In the genomic region with DNA sequence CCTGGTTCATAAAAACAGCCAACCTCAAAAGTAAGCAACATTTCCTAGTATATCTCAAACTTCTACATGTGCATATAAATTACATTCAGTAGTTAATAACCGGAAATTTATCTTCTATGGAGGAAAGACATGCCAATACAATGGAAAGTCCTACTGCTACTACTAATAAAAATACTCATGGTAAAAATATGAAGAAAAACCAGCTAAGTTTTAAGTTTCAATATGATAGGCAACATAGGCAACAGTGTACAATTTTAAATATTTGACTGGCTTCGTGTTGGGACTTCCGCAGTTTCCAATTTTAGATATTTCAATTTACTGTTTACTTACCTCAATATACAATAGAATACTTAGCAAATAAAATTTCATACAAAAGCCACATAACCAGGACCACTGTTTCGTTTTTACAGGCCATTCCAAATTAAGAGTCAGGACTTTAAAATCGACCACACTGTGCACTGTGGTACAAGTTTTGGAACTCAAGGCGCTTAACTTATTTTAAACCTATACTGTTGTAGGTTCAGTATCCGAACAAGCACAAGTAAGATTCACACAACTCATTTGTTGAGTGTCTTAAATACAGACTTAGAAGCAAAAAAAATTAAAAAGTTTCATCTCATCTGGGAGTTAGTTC, we compare ENCODE assay signal across 11 cellular contexts. TPM values are rescaled to one million over a fixed set of nuclear protein-coding genes. Genes with fewer than 3 reads are reported as not detected.
DNase-seq lines count a peak whose midpoint lies in the region; ATAC-seq, FAIRE-seq and TF ChIP-seq lines count a peak whose summit lies in the region.
"Had no signal": no experiment of that assay in that cellular context is flagged by ENCODE, and none has a peak within 500 bp of the region (broad histone marks: within the 10 kb centered on the region; RNA-seq: fewer than 3 reads in every experiment).

No MANE protein-coding gene starts in this region.

- no peak overlapping the region for H2AFZ ChIP-seq in GM23338
- H2AFZ ChIP-seq in keratinocyte (ENCODE audit: control insufficient read depth, low read length) = no peak overlapping the region

- peaks cover 2% of the 10 kb centered on the region; the same call in 2 of the 3 replicates for H3K9me3 Mint-ChIP-seq in GM23338
- H3K9me3 Mint-ChIP-seq in activated CD4-positive, alpha-beta memory T cell treated with anti-CD3 and anti-CD28 coated beads, Interleukin-2, amount 10 ng/mL, durations not matched to agents 7 days and 5 days = no peaks in the 10 kb centered on the region

- FAIRE-seq in keratinocyte (lab: Jason Lieb, UNC) = no peak
- no peak for FAIRE-seq in D721Med (lab: Jason Lieb, UNC)
- FAIRE-seq: H1 had no signal

- H4K20me1 ChIP-seq in GM23338 (replicated peaks; ENCODE audit: insufficient read depth) = peaks cover 41% of the 10 kb centered on the region
- H4K20me1 ChIP-seq in keratinocyte (ENCODE audit: control insufficient read depth, extremely low read depth, insufficient read depth, low read length) = peaks cover 23% of the 10 kb centered on the region

- peaks cover 59% of the 10 kb centered on the region for H3K4me1 Mint-ChIP-seq in GM23338
- H3K4me1 Mint-ChIP-seq in activated CD4-positive, alpha-beta memory T cell treated with anti-CD3 and anti-CD28 coated beads, Interleukin-2, amount 10 ng/mL, durations not matched to agents 7 days and 5 days = peaks cover 52% of the 10 kb centered on the region

- H3K36me3 ChIP-seq in GM23338 (ENCODE audit: insufficient read depth) (no peaks in the 10 kb centered on the region), keratinocyte (ENCODE audit: control insufficient read depth in 2 of 2, extremely low read depth in 1 of 2, insufficient read depth in 2 of 2, low read length in 2 of 2) (peaks cover 0 to 4% of the 10 kb centered on the region in 2 experiments)
- H3K36me3 ChIP-seq: thyroid gland had no signal

- H3K27me3 ChIP-seq in GM23338 (ENCODE audit: insufficient read depth) (no peaks in the 10 kb centered on the region), keratinocyte (ENCODE audit: control insufficient read depth, extremely low read depth, insufficient read depth, low read length) (no peaks in the 10 kb centered on the region)
- H3K27me3 ChIP-seq: thyroid gland had no signal

- H3K36me3 Mint-ChIP-seq in GM23338 (ENCODE audit: low read depth) = peaks cover 14% of the 10 kb centered on the region
- peaks cover 18% of the 10 kb centered on the region for H3K36me3 Mint-ChIP-seq in activated CD4-positive, alpha-beta memory T cell treated with anti-CD3 and anti-CD28 coated beads, Interleukin-2, amount 10 ng/mL, durations not matched to agents 7 days and 5 days (ENCODE audit: low read depth)

- no peaks in the 10 kb centered on the region for H3K9me3 ChIP-seq in keratinocyte (ENCODE audit: control insufficient read depth, low read depth, low read length)
- H3K9me3 ChIP-seq: thyroid gland had no signal

- no peak overlapping the region for H3K27ac Mint-ChIP-seq in GM23338
- peak overlapping the region; percentile 63 for H3K27ac Mint-ChIP-seq in activated CD4-positive, alpha-beta memory T cell treated with anti-CD3 and anti-CD28 coated beads, Interleukin-2, amount 10 ng/mL, durations not matched to agents 7 days and 5 days

- DNase-seq in AG10803 (ENCODE audit: low read depth) (no peak), GM23338 (ENCODE audit: low spot score) (no peak), keratinocyte (ENCODE audit: low read depth, low spot score) (no peak), ecto neural progenitor cell (ENCODE audit: low spot score) (no peak), D721Med (ENCODE audit: insufficient read length, low spot score) (no peak)
- no peak for DNase-seq in activated CD4-positive, alpha-beta memory T cell treated with anti-CD3 and anti-CD28 coated beads, Interleukin-2, amount 10 ng/mL, durations not matched to agents 7 days and 5 days
- DNase-seq: NCI-H2081 treated with DMSO at 0.1 percent for 48 hours, thyroid gland had no signal

- dilution Hi-C loops in keratinocyte (cut with MboI; ENCODE audit: extremely low pct_ligation_motif_present, low sequenced_read_pairs) = no loop called here

- POLR2A ChIA-PET in activated CD4-positive, alpha-beta memory T cell treated with anti-CD3 and anti-CD28 coated beads, Interleukin-2, amount 10 ng/mL, durations not matched to agents 7 days and 5 days (lab: Charles Lee) = no interaction called here

- CTCF ChIA-PET in activated CD4-positive, alpha-beta memory T cell treated with anti-CD3 and anti-CD28 coated beads, Interleukin-2, amount 10 ng/mL, durations not matched to agents 7 days and 5 days (lab: Charles Lee) = interaction anchor here (0.6 kb wide), 1 partner anchor 1095 kb away, joined by 4 read pairs; no protein-coding TSS in a partner anchor

- H3K4me2 ChIP-seq in GM23338 (peak overlapping the region; percentile 81), keratinocyte (ENCODE audit: control insufficient read depth, extremely low read depth, insufficient read depth, low read depth, low read length) (peak overlapping the region; percentile 99)

- H3K4me3 ChIP-seq in AG10803 (ENCODE audit: low read length) (peak overlapping the region; percentile 6; the same call in 1 of the 2 replicates), GM23338 (peak overlapping the region; percentile 80), keratinocyte (ENCODE audit: control insufficient read depth in 2 of 3, extremely low read depth in 1 of 3, insufficient read depth in 2 of 3, low read depth in 1 of 3, low read length in 3 of 3) (peak overlapping the region in 2 of 3 experiments; percentile 86 to 97)
- H3K4me3 ChIP-seq: thyroid gland had no signal

- H3K4me3 Mint-ChIP-seq in GM23338 = peak overlapping the region; percentile 100
- peak overlapping the region; percentile 98 for H3K4me3 Mint-ChIP-seq in activated CD4-positive, alpha-beta memory T cell treated with anti-CD3 and anti-CD28 coated beads, Interleukin-2, amount 10 ng/mL, durations not matched to agents 7 days and 5 days

- H3K79me2 ChIP-seq in GM23338 (replicated peaks; ENCODE audit: insufficient read depth) (peaks cover 81% of the 10 kb centered on the region), keratinocyte (ENCODE audit: control insufficient read depth, insufficient read depth, low read length) (peaks cover 91% of the 10 kb centered on the region)

- H3F3A ChIP-seq in GM23338 (replicated peaks; ENCODE audit: low read depth) = no peaks in the 10 kb centered on the region

- no peak overlapping the region for H3K27ac ChIP-seq in GM23338 (ENCODE audit: low read depth)
- H3K27ac ChIP-seq in keratinocyte (ENCODE audit: control insufficient read depth, insufficient read depth, low read length) = peak overlapping the region; percentile 21
- H3K27ac ChIP-seq: thyroid gland had no signal

- H3K4me1 ChIP-seq in GM23338 (ENCODE audit: insufficient read depth) = peaks cover 31% of the 10 kb centered on the region
- H3K4me1 ChIP-seq in keratinocyte (ENCODE audit: control insufficient read depth, extremely low read depth, insufficient read depth, low read length) = peaks cover 44% of the 10 kb centered on the region

- H3K9ac ChIP-seq in keratinocyte (ENCODE audit: control insufficient read depth, extremely low read depth, insufficient read depth, low read length) = peak overlapping the region; percentile 49

- peaks cover 18% of the 10 kb centered on the region for H3K27me3 Mint-ChIP-seq in GM23338 (ENCODE audit: insufficient read depth, low read depth, poor library complexity)
- H3K27me3 Mint-ChIP-seq in activated CD4-positive, alpha-beta memory T cell treated with anti-CD3 and anti-CD28 coated beads, Interleukin-2, amount 10 ng/mL, durations not matched to agents 7 days and 5 days = no peaks in the 10 kb centered on the region

- no peaks in the 10 kb centered on the region for H3K9me2 ChIP-seq in GM23338 (ENCODE audit: insufficient read depth)

- no peak for ATAC-seq in GM23338
- no peak for ATAC-seq in GM21825 (IDR thresholded peaks at IDR 0.05; ENCODE audit: unreplicated experiment)
- ATAC-seq in GM21529 (IDR thresholded peaks at IDR 0.05; ENCODE audit: unreplicated experiment) = no peak

- no peak for TF ChIP-seq CTCF in AG10803 (conservative IDR thresholded peaks at IDR 0.05; ENCODE audit: low read length)
- no peak for TF ChIP-seq CTCF in GM23338 (conservative IDR thresholded peaks at IDR 0.05; ENCODE audit: low read depth in 2 of 2)
- no peak for TF ChIP-seq CTCF in keratinocyte (optimal IDR thresholded peaks at IDR 0.05 in 1 of 3, IDR thresholded peaks at IDR 0.05 in 1 of 3, conservative IDR thresholded peaks at IDR 0.05 in 1 of 3; ENCODE audit: extremely low read depth in 1 of 3, insufficient read depth in 2 of 3, low read length in 3 of 3)
- no peak for TF ChIP-seq CTCF in D721Med (IDR thresholded peaks at IDR 0.05; ENCODE audit: insufficient read depth, missing control alignments)

- H3K9me1 ChIP-seq in keratinocyte (ENCODE audit: control insufficient read depth, extremely low read depth, insufficient read depth, low read length) = no peaks in the 10 kb centered on the region

RNA-seq across cellular contexts. Expression of a gene that starts 2.9 kb away (rescaled TPM):
- total RNA-seq in GM23338 (2014; rRNA removed; shearing (Covaris generic)) = 219 and 260 TPM in 2 replicates
- polyA plus RNA-seq in GM23338 (2016; fragmentation: Nextera tagmentation; extraction: Ambion mirVana) (78.7 and 103 TPM in 2 replicates), keratinocyte (64.3 to 128 TPM (median 125 TPM) in 3 replicates)
- total RNA-seq in activated CD4-positive, alpha-beta memory T cell treated with anti-CD3 and anti-CD28 coated beads, Interleukin-2, amount 10 ng/mL, durations not matched to agents 7 days and 5 days = 100 to 1,000 TPM; 104 to 106 TPM
- polyA plus RNA-seq in keratinocyte (2011; ENCODE audit: low read depth) = 127 TPM
- 68.7 and 155 TPM in 2 replicates for polyA plus RNA-seq in keratinocyte (2011; cell fraction: cytosol; rRNA removed)
- polyA plus RNA-seq in keratinocyte (2011; cell fraction: nucleus; rRNA removed) = 58.5 and 70.3 TPM in 2 replicates
- polyA plus RNA-seq in keratinocyte (2012; ENCODE audit: low replicate concordance) = 134 and 161 TPM in 2 replicates
- polyA minus RNA-seq in keratinocyte = 22.0 to 103 TPM (median 49.3 TPM) in 3 replicates
- polyA minus RNA-seq in keratinocyte (2011; cell fraction: cytosol; rRNA and poly(A)+ RNA removed) = 207 TPM
- 29.5 and 55.6 TPM in 2 replicates for polyA minus RNA-seq in keratinocyte (2011; cell fraction: nucleus; rRNA and poly(A)+ RNA removed)

RNA-seq across cellular contexts. Expression of a gene that starts 3.7 kb away (rescaled TPM):
- 80.8 and 87.3 TPM in 2 replicates for total RNA-seq in GM23338 (2014; rRNA removed; shearing (Covaris generic))
- polyA plus RNA-seq in GM23338 (2016; fragmentation: Nextera tagmentation; extraction: Ambion mirVana) = 34.8 and 38.0 TPM in 2 replicates
- 10 to 100 TPM; 41.7 to 42.4 TPM for total RNA-seq in activated CD4-positive, alpha-beta memory T cell treated with anti-CD3 and anti-CD28 coated beads, Interleukin-2, amount 10 ng/mL, durations not matched to agents 7 days and 5 days
- 26.9 to 35.8 TPM (median 30.6 TPM) in 3 replicates for polyA plus RNA-seq in keratinocyte
- polyA plus RNA-seq in keratinocyte (2011; ENCODE audit: low read depth) = 23.7 TPM
- polyA plus RNA-seq in keratinocyte (2011; cell fraction: cytosol; rRNA removed) = 15.5 and 30.6 TPM in 2 replicates
- polyA plus RNA-seq in keratinocyte (2011; cell fraction: nucleus; rRNA removed) = 25.2 and 29.9 TPM in 2 replicates
- 21.1 and 26.0 TPM in 2 replicates for polyA plus RNA-seq in keratinocyte (2012; ENCODE audit: low replicate concordance)
- polyA minus RNA-seq in keratinocyte = 18.0 to 68.7 TPM (median 61.0 TPM) in 3 replicates
- polyA minus RNA-seq in keratinocyte (2011; cell fraction: cytosol; rRNA and poly(A)+ RNA removed) = 29.5 TPM
- 24.4 and 41.3 TPM in 2 replicates for polyA minus RNA-seq in keratinocyte (2011; cell fraction: nucleus; rRNA and poly(A)+ RNA removed)

RNA-seq across cellular contexts. Expression of a gene that starts 46.7 kb away (rescaled TPM):
- 22.0 and 23.5 TPM in 2 replicates for total RNA-seq in GM23338 (2014; rRNA removed; shearing (Covaris generic))
- polyA plus RNA-seq in GM23338 (2016; fragmentation: Nextera tagmentation; extraction: Ambion mirVana) = 10.1 and 11.7 TPM in 2 replicates
- 10 to 100 TPM; 19.9 to 20.1 TPM for total RNA-seq in activated CD4-positive, alpha-beta memory T cell treated with anti-CD3 and anti-CD28 coated beads, Interleukin-2, amount 10 ng/mL, durations not matched to agents 7 days and 5 days
- 8.2 to 10.6 TPM (median 8.8 TPM) in 3 replicates for polyA plus RNA-seq in keratinocyte
- 9.7 TPM for polyA plus RNA-seq in keratinocyte (2011; ENCODE audit: low read depth)
- polyA plus RNA-seq in keratinocyte (2011; cell fraction: cytosol; rRNA removed) = 4.6 and 9.8 TPM in 2 replicates
- polyA plus RNA-seq in keratinocyte (2011; cell fraction: nucleus; rRNA removed) = 9.9 and 12.7 TPM in 2 replicates
- 3.9 and 4.4 TPM in 2 replicates for polyA plus RNA-seq in keratinocyte (2012; ENCODE audit: low replicate concordance)
- 10.5 to 26.8 TPM (median 20.9 TPM) in 3 replicates for polyA minus RNA-seq in keratinocyte
- polyA minus RNA-seq in keratinocyte (2011; cell fraction: cytosol; rRNA and poly(A)+ RNA removed) = 9.8 TPM
- polyA minus RNA-seq in keratinocyte (2011; cell fraction: nucleus; rRNA and poly(A)+ RNA removed) = 10.0 and 20.5 TPM in 2 replicates

Comparison
In these comparisons a context has a peak if more than half of its experiments do, and no peak if none do; other contexts are left out.
1. H3K4me3 ChIP-seq: peak in every context shown above with its lines; median percentile 92 in keratinocyte; 80 in GM23338; 6 in AG10803.